ENCODE assay signal across 9 cellular contexts in genomic region chr9:130766904-130767262, GRCh38.
DNase-seq lines count a peak whose midpoint lies in the region; ATAC-seq and TF ChIP-seq lines count a peak whose summit lies in the region.
"Had no signal": no experiment of that assay in that cellular context is flagged by ENCODE, and none has a peak within 500 bp of the region (broad histone marks: within the 10 kb centered on the region; RNA-seq: fewer than 3 reads in every experiment).

No MANE protein-coding gene starts in this region.

- DNase-seq in CD8-positive, alpha-beta T cell: no peak
- DNase-seq in left cardiac atrium: no peak
- DNase-seq in pons (ENCODE audit: low spot score): peak; percentile 48
- no peak for DNase-seq in GDM1 (lab: John Stamatoyannopoulos, UW)
- DNase-seq in NCI-H2227 treated with DMSO at 0.1 percent for 48 hours (lab: John Stamatoyannopoulos, UW): no peak
- no peak for DNase-seq in activated CD4-positive, CD25-positive, alpha-beta regulatory T cell treated with anti-CD3 and anti-CD28 coated beads, Interleukin-2, amount 50 U/mL, for 72 hours
- DNase-seq: trophoblast cell had no signal

- H2AFZ ChIP-seq in OCI-LY3 (ENCODE audit: low read depth, low read length): peak overlapping the region; percentile 44; the same call in 1 of the 2 replicates

- no peaks in the 10 kb centered on the region for H4K20me1 ChIP-seq in OCI-LY3 (ENCODE audit: insufficient read depth, low read length)

- no peak overlapping the region for H3K27ac ChIP-seq in CD8-positive, alpha-beta T cell (ENCODE audit: low read depth, low read length)
- H3K27ac ChIP-seq in OCI-LY3 (ENCODE audit: low read length): peak overlapping the region; percentile 84

- H3K4me3 Mint-ChIP-seq in CD8-positive, alpha-beta T cell: no peak overlapping the region

- no peaks in the 10 kb centered on the region for H3K36me3 ChIP-seq in CD8-positive, alpha-beta T cell (ENCODE audit: insufficient read depth, low read length)
- peaks cover 2% of the 10 kb centered on the region for H3K36me3 ChIP-seq in OCI-LY3 (replicated peaks; ENCODE audit: low read depth, low read length)

- CTCF ChIA-PET in CD8-positive, alpha-beta T cell (lab: Charles Lee): interaction anchor here (0.6 to 1.0 kb wide), 2 partner anchors 10 to 97 kb away, joined by 3 to 4 read pairs; no protein-coding TSS in a partner anchor

- no peaks in the 10 kb centered on the region for H3K9me3 Mint-ChIP-seq in CD8-positive, alpha-beta T cell

- peak overlapping the region; percentile 71 for H3K4me2 ChIP-seq in OCI-LY3 (ENCODE audit: low read length)

- no peaks in the 10 kb centered on the region for H3K27me3 Mint-ChIP-seq in CD8-positive, alpha-beta T cell (ENCODE audit: low read depth)

- no peak overlapping the region for H3K4me3 ChIP-seq in CD8-positive, alpha-beta T cell (ENCODE audit: low read depth, low read length)
- H3K4me3 ChIP-seq in OCI-LY3 (ENCODE audit: low read length): peak overlapping the region; percentile 58; the same call in 1 of the 2 replicates

- no peaks in the 10 kb centered on the region for H3K9me3 ChIP-seq in CD8-positive, alpha-beta T cell (ENCODE audit: low read length)
- H3K9me3 ChIP-seq in OCI-LY3 (ENCODE audit: insufficient read depth, low read length): no peaks in the 10 kb centered on the region

- H3K4me1 Mint-ChIP-seq in CD8-positive, alpha-beta T cell (ENCODE audit: low read depth): peaks cover 55% of the 10 kb centered on the region

- peaks cover 3% of the 10 kb centered on the region for H3K4me1 ChIP-seq in CD8-positive, alpha-beta T cell (ENCODE audit: insufficient read depth, low read length)
- H3K4me1 ChIP-seq in OCI-LY3 (ENCODE audit: low read length): peaks cover 77% of the 10 kb centered on the region

- intact Hi-C loops in CD8-positive, alpha-beta T cell (cut with DNase I, micrococcal nuclease): no loop called here
- intact Hi-C loops in left cardiac atrium (cut with DNase I): loop anchor here in 1 of 2 donors (5.0 kb wide), 2 partner anchors 35 to 55 kb away; no protein-coding TSS in a partner anchor

- no peaks in the 10 kb centered on the region for H3K27me3 ChIP-seq in CD8-positive, alpha-beta T cell (ENCODE audit: insufficient read depth, low read length)
- H3K27me3 ChIP-seq in OCI-LY3 (ENCODE audit: low read depth, low read length): no peaks in the 10 kb centered on the region

- no peaks in the 10 kb centered on the region for H3K36me3 Mint-ChIP-seq in CD8-positive, alpha-beta T cell

- peaks cover 48% of the 10 kb centered on the region for H3K79me2 ChIP-seq in OCI-LY3 (ENCODE audit: low read length)

- H3K9ac ChIP-seq in OCI-LY3 (ENCODE audit: low read length): peak overlapping the region; percentile 39

- no peak for ATAC-seq in CD8-positive, alpha-beta T cell
- ATAC-seq in left cardiac atrium (peak; percentile 35 to 38), GM21723 (IDR thresholded peaks at IDR 0.05; ENCODE audit: unreplicated experiment) (no peak)

- TF ChIP-seq CTCF in CD8-positive, alpha-beta T cell (IDR thresholded peaks at IDR 0.05): no peak
- no peak for TF ChIP-seq CTCF in OCI-LY3 (IDR thresholded peaks at IDR 0.05; ENCODE audit: low read depth, low read length)

- POLR2A ChIA-PET in CD8-positive, alpha-beta T cell (lab: Charles Lee): interaction anchor here (0.6 to 0.8 kb wide), 2 partner anchors 24 to 50 kb away, joined by 3 read pairs; no protein-coding TSS in a partner anchor

- H3K27ac Mint-ChIP-seq in CD8-positive, alpha-beta T cell: peak overlapping the region; percentile 2

Comparison
In these comparisons a context has a peak if more than half of its experiments do, and no peak if none do; other contexts are left out.
1. ATAC-seq: peak in left cardiac atrium (2 of 2); none in CD8-positive, alpha-beta T cell (single experiment) and GM21723 (single experiment).